ENCODE assay signal across 13 cellular contexts in the genomic region with DNA sequence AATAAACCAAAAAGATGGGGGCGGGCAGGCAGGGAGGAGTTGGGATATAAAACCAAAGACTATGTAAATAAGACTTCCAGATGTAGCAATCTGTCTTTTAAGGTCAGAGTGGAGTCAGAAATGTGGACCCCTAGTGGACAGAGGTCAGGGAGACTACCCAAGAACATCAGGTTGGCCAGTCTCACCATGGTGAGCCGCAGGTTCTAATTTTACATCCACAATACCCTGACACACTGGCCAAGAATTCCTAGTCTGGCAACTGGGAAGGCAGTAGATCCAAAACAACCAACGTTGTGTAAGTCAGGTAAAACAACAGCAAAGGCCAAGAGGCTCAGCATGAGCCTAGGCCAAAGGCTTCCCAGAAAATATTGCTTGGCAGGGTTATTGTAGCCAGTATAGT.
DNase-seq lines count a peak whose midpoint lies in the region; ATAC-seq lines count a peak whose summit lies in the region.
"Had no signal": no experiment of that assay in that cellular context is flagged by ENCODE, and none has a peak within 500 bp of the region (broad histone marks: within the 10 kb centered on the region; RNA-seq: fewer than 3 reads in every experiment).

No MANE protein-coding gene starts in this region.

- ATAC-seq in stimulated activated naive CD8-positive, alpha-beta T cell treated with anti-CD3 and anti-CD28 coated beads, Interleukin-15, Interleukin-2, amounts not matched to agents 100 U/mL and 50 U/mL, for 24 hours, result no peak
- ATAC-seq in activated T-helper 17 cell treated with anti-CD3 and anti-CD28 coated beads, Interleukin-2, amount 50 U/mL, for 72 hours (replicated peaks), result no peak
- ATAC-seq in GM21423 (IDR thresholded peaks at IDR 0.05; ENCODE audit: unreplicated experiment), result no peak
- no peak for ATAC-seq in GM21717 (IDR thresholded peaks at IDR 0.05; ENCODE audit: unreplicated experiment)
- ATAC-seq in GM21529 (IDR thresholded peaks at IDR 0.05; ENCODE audit: unreplicated experiment), result no peak
- ATAC-seq: upper lobe of right lung had no signal

- no peak overlapping the region for H3K4me3 Mint-ChIP-seq in stimulated activated naive CD8-positive, alpha-beta T cell treated with anti-CD3 and anti-CD28 coated beads, Interleukin-15, Interleukin-2, amounts not matched to agents 100 ng/mL and 50 ng/mL, for 24 hours
- peak overlapping the region; percentile 49 for H3K4me3 Mint-ChIP-seq in activated T-helper 17 cell treated with anti-CD3 and anti-CD28 coated beads, Interleukin-2, amount 50 U/mL, for 72 hours

- peak overlapping the region; percentile 98 for H3K27ac Mint-ChIP-seq in stimulated activated naive CD8-positive, alpha-beta T cell treated with anti-CD3 and anti-CD28 coated beads, Interleukin-15, Interleukin-2, amounts not matched to agents 100 ng/mL and 50 ng/mL, for 24 hours
- peak overlapping the region; percentile 89 for H3K27ac Mint-ChIP-seq in activated T-helper 17 cell treated with anti-CD3 and anti-CD28 coated beads, Interleukin-2, amount 50 U/mL, for 72 hours

- H3K4me1 Mint-ChIP-seq in stimulated activated naive CD8-positive, alpha-beta T cell treated with anti-CD3 and anti-CD28 coated beads, Interleukin-15, Interleukin-2, amounts not matched to agents 100 ng/mL and 50 ng/mL, for 24 hours (ENCODE audit: low read depth), result peaks cover 98% of the 10 kb centered on the region
- H3K4me1 Mint-ChIP-seq in activated T-helper 17 cell treated with anti-CD3 and anti-CD28 coated beads, Interleukin-2, amount 50 U/mL, for 72 hours, result peaks cover 32% of the 10 kb centered on the region

- DNase-seq in stimulated activated naive CD8-positive, alpha-beta T cell treated with anti-CD3 and anti-CD28 coated beads, Interleukin-15, Interleukin-2, amounts not matched to agents 100 U/mL and 50 U/mL, for 24 hours, result no peak
- DNase-seq in kidney tubule cell (ENCODE audit: low spot score) (peak; percentile 13), NCI-H1417 (lab: John Stamatoyannopoulos, UW) (no peak)
- DNase-seq: activated CD4-positive, alpha-beta T cell treated with anti-CD3 and anti-CD28 coated beads for 4 hours; left cardiac atrium; NCI-H2081 treated with DMSO at 0.1 percent for 48 hours; SIG-M5; upper lobe of right lung had no signal

- no peaks in the 10 kb centered on the region for H3K27me3 Mint-ChIP-seq in stimulated activated naive CD8-positive, alpha-beta T cell treated with anti-CD3 and anti-CD28 coated beads, Interleukin-15, Interleukin-2, amounts not matched to agents 100 ng/mL and 50 ng/mL, for 24 hours
- H3K27me3 Mint-ChIP-seq in activated T-helper 17 cell treated with anti-CD3 and anti-CD28 coated beads, Interleukin-2, amount 50 U/mL, for 72 hours, result no peaks in the 10 kb centered on the region

- peaks cover 4% of the 10 kb centered on the region for H3K36me3 Mint-ChIP-seq in stimulated activated naive CD8-positive, alpha-beta T cell treated with anti-CD3 and anti-CD28 coated beads, Interleukin-15, Interleukin-2, amounts not matched to agents 100 ng/mL and 50 ng/mL, for 24 hours (ENCODE audit: low read depth)
- H3K36me3 Mint-ChIP-seq in activated T-helper 17 cell treated with anti-CD3 and anti-CD28 coated beads, Interleukin-2, amount 50 U/mL, for 72 hours (ENCODE audit: low read depth), result peaks cover 6% of the 10 kb centered on the region

- no peaks in the 10 kb centered on the region for H3K9me3 Mint-ChIP-seq in stimulated activated naive CD8-positive, alpha-beta T cell treated with anti-CD3 and anti-CD28 coated beads, Interleukin-15, Interleukin-2, amounts not matched to agents 100 ng/mL and 50 ng/mL, for 24 hours
- no peaks in the 10 kb centered on the region for H3K9me3 Mint-ChIP-seq in activated T-helper 17 cell treated with anti-CD3 and anti-CD28 coated beads, Interleukin-2, amount 50 U/mL, for 72 hours
